ENCODE assay signal across 13 cellular contexts in the genomic region with DNA sequence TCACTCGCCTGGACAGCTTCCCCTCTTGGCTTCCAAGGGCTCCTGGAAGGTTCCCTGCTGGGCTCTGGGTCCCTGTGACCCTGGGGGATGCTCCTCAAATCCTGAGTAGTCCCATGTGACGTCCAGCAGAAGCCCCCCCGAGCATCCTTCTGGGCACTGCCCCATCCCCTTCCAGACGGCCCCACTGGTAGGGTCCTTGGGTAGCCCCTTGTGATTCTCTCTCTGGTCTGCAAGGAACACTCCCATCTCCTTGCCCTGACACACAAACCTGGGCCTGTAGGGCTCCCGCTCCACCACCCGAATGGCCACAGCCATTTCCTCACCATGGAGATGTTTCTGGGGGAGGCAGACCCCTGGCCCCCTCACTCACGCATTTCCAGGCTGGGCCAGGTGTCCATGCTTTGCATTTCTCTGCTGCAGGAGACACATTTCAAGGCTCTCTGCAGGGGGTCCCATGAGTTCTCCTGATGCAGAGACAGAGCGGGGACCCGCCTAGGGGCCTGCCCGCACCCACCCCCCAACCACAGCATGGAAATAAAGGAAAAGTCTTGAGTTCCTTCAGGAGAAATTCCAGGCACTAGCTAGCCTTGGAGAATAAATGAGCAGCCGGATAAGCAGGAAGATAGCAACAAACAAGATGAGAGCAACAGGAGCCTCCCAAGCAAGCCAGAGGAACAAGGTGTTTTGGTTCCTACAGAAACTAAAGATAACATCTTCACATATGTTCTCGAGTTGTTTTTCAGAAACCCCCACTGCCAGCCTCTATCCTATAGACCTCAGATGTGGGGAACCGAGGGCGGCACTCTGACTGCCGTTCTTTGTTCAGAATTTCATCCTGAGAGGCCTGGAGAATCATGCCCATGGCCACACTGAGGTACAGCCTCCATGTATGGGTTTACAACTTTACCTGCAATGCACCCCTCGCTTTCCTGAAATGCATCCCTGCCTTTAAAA.
DNase-seq lines count a peak whose midpoint lies in the region; ATAC-seq lines count a peak whose summit lies in the region.
"Had no signal": no experiment of that assay in that cellular context is flagged by ENCODE, and none has a peak within 500 bp of the region (broad histone marks: within the 10 kb centered on the region; RNA-seq: fewer than 3 reads in every experiment).

No MANE protein-coding gene starts in this region.

- CTCF ChIA-PET in activated CD4-positive, alpha-beta T cell treated with anti-CD3 and anti-CD28 coated beads for 36 hours (lab: Charles Lee) = interaction anchor here (1.7 kb wide), 1 partner anchor 13 kb away, joined by 6 read pairs; no protein-coding TSS in a partner anchor
- CTCF ChIA-PET in naive thymus-derived CD4-positive, alpha-beta T cell (lab: Charles Lee) = interaction anchor here (0.9 kb wide), 1 partner anchor 52 kb away, joined by 3 read pairs; no protein-coding TSS in a partner anchor

- no peaks in the 10 kb centered on the region for H3K9me3 ChIP-seq in naive thymus-derived CD4-positive, alpha-beta T cell (ENCODE audit: control insufficient read depth in 2 of 3, low read length in 3 of 3)

- H3K27me3 Mint-ChIP-seq in activated CD4-positive, alpha-beta T cell treated with anti-CD3 and anti-CD28 coated beads for 36 hours = no peaks in the 10 kb centered on the region
- no peaks in the 10 kb centered on the region for H3K27me3 Mint-ChIP-seq in naive thymus-derived CD4-positive, alpha-beta T cell

- H3K27me3 ChIP-seq in naive thymus-derived CD4-positive, alpha-beta T cell (ENCODE audit: control insufficient read depth in 2 of 2, insufficient read depth in 2 of 2, low read length in 2 of 2) = no peaks in the 10 kb centered on the region

- H3K4me3 ChIP-seq in Jurkat, Clone E6-1 (ENCODE audit: low read length) = peak overlapping the region; percentile 46
- no peak overlapping the region for H3K4me3 ChIP-seq in naive thymus-derived CD4-positive, alpha-beta T cell (ENCODE audit: low read length)

- peaks cover 33 to 57% of the 10 kb centered on the region in 2 donors for H3K4me1 ChIP-seq in naive thymus-derived CD4-positive, alpha-beta T cell (ENCODE audit: control insufficient read depth in 2 of 2, insufficient read depth in 2 of 2, low read length in 2 of 2)

- H3K4me3 Mint-ChIP-seq in activated CD4-positive, alpha-beta T cell treated with anti-CD3 and anti-CD28 coated beads for 36 hours = no peak overlapping the region
- peak overlapping the region; percentile 17 to 88 (median 74) for H3K4me3 Mint-ChIP-seq in naive thymus-derived CD4-positive, alpha-beta T cell

- POLR2A ChIA-PET in activated CD4-positive, alpha-beta T cell treated with anti-CD3 and anti-CD28 coated beads for 36 hours (lab: Charles Lee) = no interaction called here
- POLR2A ChIA-PET in naive thymus-derived CD4-positive, alpha-beta T cell (lab: Charles Lee) = interaction anchor here (1.3 to 2.1 kb wide), 2 partner anchors 12 to 27 kb away, joined by 3 to 10 read pairs; no protein-coding TSS in a partner anchor

- intact Hi-C loops in activated CD4-positive, alpha-beta T cell treated with anti-CD3 and anti-CD28 coated beads for 36 hours (cut with DNase I, micrococcal nuclease) = loop anchor here in 1 of 2 experiments (2.0 kb wide), 1 partner anchor 28 kb away; no protein-coding TSS in a partner anchor
- intact Hi-C loops in naive thymus-derived CD4-positive, alpha-beta T cell (cut with micrococcal nuclease) = loop anchor here (5.0 to 10.0 kb wide), 5 partner anchors 40 to 470 kb away; a partner anchor contains a TSS

- H3K9me3 Mint-ChIP-seq in activated CD4-positive, alpha-beta T cell treated with anti-CD3 and anti-CD28 coated beads for 36 hours (ENCODE audit: low read depth) = no peaks in the 10 kb centered on the region
- H3K9me3 Mint-ChIP-seq in naive thymus-derived CD4-positive, alpha-beta T cell = no peaks in the 10 kb centered on the region

- H3K27ac ChIP-seq in naive thymus-derived CD4-positive, alpha-beta T cell (ENCODE audit: low read depth, low read length) = peak overlapping the region; percentile 70
- H3K27ac ChIP-seq: brain microvascular endothelial cell had no signal

- peak; percentile 30 for DNase-seq in activated CD4-positive, alpha-beta T cell treated with anti-CD3 and anti-CD28 coated beads for 36 hours
- no peak for DNase-seq in activated CD4-positive, alpha-beta T cell treated with anti-CD3 and anti-CD28 coated beads, Interleukin-2, amount 50 U/mL, for 4 hours
- DNase-seq in Jurkat, Clone E6-1 (ENCODE audit: low read depth, low spot score) = peak; percentile 62
- peak; percentile 31 to 32 for DNase-seq in activated T-cell treated with anti-CD3 and anti-CD28 coated beads, Interleukin-2, amount 50 U/mL, for 48 hours
- peak in 7 of 9 donors; percentile 15 to 46 (median 30) for DNase-seq in naive thymus-derived CD4-positive, alpha-beta T cell
- DNase-seq in NCI-H748 treated with DMSO at 0.1 percent for 48 hours (lab: John Stamatoyannopoulos, UW) (no peak), NCI-H1048 (lab: John Stamatoyannopoulos, UW) (no peak)
- DNase-seq: brain microvascular endothelial cell, foreskin fibroblast, NCI-H2081 treated with DMSO at 0.1 percent for 48 hours, NCI-H774, Right ventricle myocardium superior had no signal

- H3K36me3 Mint-ChIP-seq in activated CD4-positive, alpha-beta T cell treated with anti-CD3 and anti-CD28 coated beads for 36 hours (ENCODE audit: low read depth) = no peaks in the 10 kb centered on the region
- peaks cover 0 to 5% (median 0%) of the 10 kb centered on the region in 5 donors for H3K36me3 Mint-ChIP-seq in naive thymus-derived CD4-positive, alpha-beta T cell

- no peak for ATAC-seq in activated CD4-positive, alpha-beta T cell treated with anti-CD3 and anti-CD28 coated beads for 36 hours
- no peak for ATAC-seq in naive thymus-derived CD4-positive, alpha-beta T cell
- ATAC-seq in GM18873 (IDR thresholded peaks at IDR 0.05; ENCODE audit: low FRiP score, unreplicated experiment) = no peak

- H3K36me3 ChIP-seq in naive thymus-derived CD4-positive, alpha-beta T cell (ENCODE audit: control insufficient read depth in 2 of 3, insufficient read depth in 3 of 3, low read length in 3 of 3) = no peaks in the 10 kb centered on the region
- H3K36me3 ChIP-seq: brain microvascular endothelial cell had no signal

- peak overlapping the region; percentile 91 for H3K27ac Mint-ChIP-seq in activated CD4-positive, alpha-beta T cell treated with anti-CD3 and anti-CD28 coated beads for 36 hours
- H3K27ac Mint-ChIP-seq in naive thymus-derived CD4-positive, alpha-beta T cell = peak overlapping the region; percentile 84 to 99 (median 93)

- H3K4me1 Mint-ChIP-seq in activated CD4-positive, alpha-beta T cell treated with anti-CD3 and anti-CD28 coated beads for 36 hours = peaks cover 48% of the 10 kb centered on the region
- H3K4me1 Mint-ChIP-seq in naive thymus-derived CD4-positive, alpha-beta T cell = peaks cover 27 to 77% (median 57%) of the 10 kb centered on the region in 7 donors

Comparison
In these comparisons a context has a peak if more than half of its experiments do, and no peak if none do; other contexts are left out.
1. DNase-seq: peak in activated CD4-positive, alpha-beta T cell treated with anti-CD3 and anti-CD28 coated beads for 36 hours (single experiment), Jurkat, Clone E6-1 (single experiment), activated T-cell treated with anti-CD3 and anti-CD28 coated beads, Interleukin-2, amount 50 U/mL, for 48 hours (2 of 2) and naive thymus-derived CD4-positive, alpha-beta T cell (7 of 9); none in activated CD4-positive, alpha-beta T cell treated with anti-CD3 and anti-CD28 coated beads, Interleukin-2, amount 50 U/mL, for 4 hours (0 of 2), NCI-H748 treated with DMSO at 0.1 percent for 48 hours (single experiment) and NCI-H1048 (single experiment).